Comparison of ENCODE assay signal across 27 cellular contexts in the genomic region with DNA sequence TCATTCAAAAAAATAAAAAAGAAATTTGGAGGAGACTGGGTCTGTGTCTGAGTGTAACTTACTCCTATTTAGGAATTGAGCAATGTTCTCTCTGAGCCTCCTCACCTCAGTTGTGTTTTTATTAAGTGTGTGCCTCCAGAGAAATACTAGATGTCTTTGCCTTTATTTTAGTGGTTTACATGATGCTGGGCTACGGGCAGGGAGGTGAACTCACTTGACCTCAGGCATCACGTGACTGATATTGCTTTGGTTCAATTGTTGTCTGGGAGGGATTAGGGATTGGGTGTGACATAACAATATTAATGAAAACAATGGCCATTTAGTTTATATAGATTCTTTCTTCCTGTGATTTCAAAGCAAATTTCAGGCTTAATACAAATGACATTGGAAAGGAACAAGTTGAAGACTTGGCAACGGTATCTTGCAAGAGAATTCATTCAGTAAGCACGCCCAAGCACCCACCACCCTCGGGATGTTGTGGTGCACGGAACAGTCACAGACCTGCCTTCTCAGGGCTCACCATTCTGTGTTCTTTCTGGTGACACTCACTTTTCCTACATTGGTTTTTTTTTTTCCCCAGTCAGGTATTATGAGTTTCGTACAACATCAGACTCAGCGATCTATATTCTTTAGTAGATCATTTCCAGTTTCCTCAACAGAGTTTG.
A peak's percentile ranks its signal among the peaks of the same experiment; 100 is the strongest.
DNase-seq lines count a peak whose midpoint lies in the region; ATAC-seq, FAIRE-seq and TF ChIP-seq lines count a peak whose summit lies in the region.
"Had no signal": no experiment of that assay in that cellular context is flagged by ENCODE, and none has a peak within 500 bp of the region (broad histone marks: within the 10 kb centered on the region; RNA-seq: fewer than 3 reads in every experiment).

No MANE protein-coding gene starts in this region.

- no peaks in the 10 kb centered on the region for H3K9me1 ChIP-seq in endothelial cell of umbilical vein (replicated peaks; ENCODE audit: control insufficient read depth, extremely low read depth, insufficient read depth, low read length)

- no peaks in the 10 kb centered on the region for H3K27me3 ChIP-seq in right atrium auricular region
- no peaks in the 10 kb centered on the region for H3K27me3 ChIP-seq in endothelial cell of umbilical vein (ENCODE audit: control insufficient read depth in 2 of 2, insufficient read depth in 2 of 2, low read length in 2 of 2)
- no peaks in the 10 kb centered on the region for H3K27me3 ChIP-seq in skeletal muscle tissue (ENCODE audit: control insufficient read depth in 3 of 3, insufficient read depth in 3 of 3, low read length in 3 of 3)
- no peaks in the 10 kb centered on the region; the same call in 1 of the 2 replicates for H3K27me3 ChIP-seq in BE2C

- H3K9ac ChIP-seq in endothelial cell of umbilical vein (replicated peaks; ENCODE audit: extremely low read depth, insufficient read depth, low read length) (peak overlapping the region; percentile 61), skeletal muscle tissue (ENCODE audit: low read depth in 1 of 3, low read length in 3 of 3) (no peak overlapping the region)
- H3K9ac ChIP-seq: GM23248, KMS-11, SK-N-SH had no signal

- POLR2A ChIA-PET in endothelial cell of umbilical vein (lab: Charles Lee), result interaction anchor here (0.7 kb wide), 1 partner anchor 12 kb away, joined by 8 read pairs; no protein-coding TSS in a partner anchor

- dilution Hi-C loops in endothelial cell of umbilical vein (cut with MboI; ENCODE audit: extremely low pct_ligation_motif_present, low sequenced_read_pairs), result no loop called here

- peak; percentile 31 for FAIRE-seq in HTR-8/SVneo (lab: Jason Lieb, UNC)
- no peak for FAIRE-seq in endothelial cell of umbilical vein (lab: Jason Lieb, UNC)
- FAIRE-seq: D721Med had no signal

- H3K79me2 ChIP-seq in endothelial cell of umbilical vein (ENCODE audit: control insufficient read depth, insufficient read depth, low read length), result no peaks in the 10 kb centered on the region

- H4K20me1 ChIP-seq in endothelial cell of umbilical vein (replicated peaks; ENCODE audit: control insufficient read depth, extremely low read depth, insufficient read depth, low read length), result no peaks in the 10 kb centered on the region

- H3K9me3 ChIP-seq in right atrium auricular region (no peaks in the 10 kb centered on the region), endothelial cell of umbilical vein (replicated peaks; ENCODE audit: control insufficient read depth, insufficient read depth, low read length) (no peaks in the 10 kb centered on the region), skeletal muscle tissue (ENCODE audit: control insufficient read depth in 3 of 3, low read length in 3 of 3) (peaks cover 0 to 2% (median 0%) of the 10 kb centered on the region in 3 donors), BE2C (no peaks in the 10 kb centered on the region)
- H3K9me3 ChIP-seq: SK-N-SH had no signal

- CTCF ChIA-PET in endothelial cell of umbilical vein (lab: Charles Lee), result interaction anchor here (0.6 kb wide), 1 partner anchor 293 kb away, joined by 3 read pairs; no protein-coding TSS in a partner anchor

- intact Hi-C loops in Right ventricle myocardium inferior (cut with DNase I) (loop anchor here (10.0 kb wide), 2 partner anchors 84 to 164 kb away; no protein-coding TSS in a partner anchor), endothelial cell of umbilical vein (cut with micrococcal nuclease) (no loop called here)

- H3K27ac ChIP-seq in right atrium auricular region (no peak overlapping the region), endothelial cell of umbilical vein (ENCODE audit: insufficient read depth, low read depth, low read length) (peak overlapping the region; percentile 85), skeletal muscle tissue (ENCODE audit: low read depth, low read length) (peak overlapping the region; percentile 57)
- H3K27ac ChIP-seq: 22Rv1, C4-2B, GM23248, HL-60, KMS-11, PC-9 had no signal

- peak overlapping the region; percentile 70 for H2AFZ ChIP-seq in endothelial cell of umbilical vein (ENCODE audit: low read depth, low read length)
- H2AFZ ChIP-seq: GM23248, PC-9 had no signal

- H3K36me3 ChIP-seq in right atrium auricular region (no peaks in the 10 kb centered on the region), endothelial cell of umbilical vein (ENCODE audit: control insufficient read depth in 2 of 2, extremely low read depth in 1 of 2, insufficient read depth in 2 of 2, low read length in 2 of 2) (no peaks in the 10 kb centered on the region), skeletal muscle tissue (ENCODE audit: control insufficient read depth in 3 of 3, insufficient read depth in 3 of 3, low read length in 3 of 3) (no peaks in the 10 kb centered on the region), BE2C (no peaks in the 10 kb centered on the region)

- no peak for ATAC-seq in Right ventricle myocardium inferior
- no peak for ATAC-seq in HG02610 (IDR thresholded peaks at IDR 0.05; ENCODE audit: unreplicated experiment)

- peak; percentile 65 for DNase-seq in Right ventricle myocardium inferior (ENCODE audit: missing footprints)
- no peak for DNase-seq in right atrium auricular region (ENCODE audit: low spot score)
- DNase-seq in HTR-8/SVneo (ENCODE audit: insufficient read length, low spot score), result no peak
- peak; percentile 49 for DNase-seq in endothelial cell of umbilical vein (ENCODE audit: low read depth, low spot score)
- DNase-seq in BE2C, result no peak
- no peak for DNase-seq in Ammon's horn (ENCODE audit: low spot score)
- DNase-seq: DMS53, EL, GM23248, HCEC 1CT, MV-4-11, NCI-H1105 treated with DMSO at 0.1 percent for 48 hours, NCI-H2029 treated with DMSO at 0.1 percent for 48 hours, NCI-H226, NCI-H510A treated with DMSO at 0.1 percent for 48 hours, NCI-H748 treated with DMSO at 0.1 percent for 48 hours, PC-9, RPMI8226, SIG-M5, SK-N-SH had no signal

- BruUV-seq in endothelial cell of umbilical vein (replicated peaks; lab: Mats Ljungman, UMichigan), result TSS peak; percentile 66

- H3K4me1 ChIP-seq in right atrium auricular region (peaks cover 0 to 13% of the 10 kb centered on the region in 2 donors), endothelial cell of umbilical vein (ENCODE audit: control insufficient read depth, extremely low read depth, insufficient read depth, low read length) (peaks cover 58% of the 10 kb centered on the region), skeletal muscle tissue (ENCODE audit: control insufficient read depth in 3 of 3, insufficient read depth in 3 of 3, low read length in 3 of 3) (peaks cover 0 to 3% (median 0%) of the 10 kb centered on the region in 3 donors), BE2C (no peaks in the 10 kb centered on the region)

- peak overlapping the region; percentile 72 for H3K4me2 ChIP-seq in endothelial cell of umbilical vein (ENCODE audit: insufficient read depth, low read length)
- H3K4me2 ChIP-seq: KMS-11, PC-9, SK-N-SH had no signal

- no peak for TF ChIP-seq CTCF in right atrium auricular region (IDR thresholded peaks at IDR 0.05)
- no peak for TF ChIP-seq CTCF in endothelial cell of umbilical vein (IDR thresholded peaks at IDR 0.05; ENCODE audit: extremely low read depth in 1 of 2, insufficient read depth in 1 of 2, low read depth in 1 of 2, low read length in 2 of 2)
- TF ChIP-seq CTCF in BE2C (IDR thresholded peaks at IDR 0.05; ENCODE audit: low read depth, low read length), result no peak

- H3K4me3 ChIP-seq in right atrium auricular region, result no peak overlapping the region
- no peak overlapping the region for H3K4me3 ChIP-seq in endothelial cell of umbilical vein (replicated peaks in 1 of 3; ENCODE audit: insufficient read depth in 1 of 3, low read depth in 1 of 3, low read length in 3 of 3)
- no peak overlapping the region for H3K4me3 ChIP-seq in skeletal muscle tissue (ENCODE audit: low read length in 3 of 3)
- no peak overlapping the region for H3K4me3 ChIP-seq in BE2C (ENCODE audit: low read depth, low read length)
- H3K4me3 ChIP-seq: GM23248, PC-9 had no signal

- TF ChIP-seq POLR2A in endothelial cell of umbilical vein (IDR thresholded peaks at IDR 0.05; ENCODE audit: low read depth, low read length), result no peak

TF ChIP-seq in endothelial cell of umbilical vein, 7 proteins besides CTCF, POLR2A, EP300 and RAD21:
- no peak for TF ChIP-seq JUN (IDR thresholded peaks at IDR 0.05; ENCODE audit: borderline replicate concordance, insufficient read depth, insufficient read length, low read depth)
- TF ChIP-seq, protein P1, sequence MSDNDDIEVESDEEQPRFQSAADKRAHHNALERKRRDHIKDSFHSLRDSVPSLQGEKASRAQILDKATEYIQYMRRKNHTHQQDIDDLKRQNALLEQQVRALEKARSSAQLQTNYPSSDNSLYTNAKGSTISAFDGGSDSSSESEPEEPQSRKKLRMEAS (IDR thresholded peaks at IDR 0.05; ENCODE audit: insufficient read depth, insufficient read length), result peak; percentile 35
TF ChIP-seq in endothelial cell of umbilical vein: peak in this region for 1.

Comparison
In these comparisons a context has a peak if more than half of its experiments do, and no peak if none do; other contexts are left out.
1. DNase-seq: peak in Right ventricle myocardium inferior (single experiment) and endothelial cell of umbilical vein (single experiment); none in right atrium auricular region (single experiment), HTR-8/SVneo (single experiment), BE2C (single experiment) and Ammon's horn (single experiment).
2. H3K27ac ChIP-seq: peak in endothelial cell of umbilical vein (single experiment) and skeletal muscle tissue (single experiment); none in right atrium auricular region (0 of 2).